In the genomic region with DNA sequence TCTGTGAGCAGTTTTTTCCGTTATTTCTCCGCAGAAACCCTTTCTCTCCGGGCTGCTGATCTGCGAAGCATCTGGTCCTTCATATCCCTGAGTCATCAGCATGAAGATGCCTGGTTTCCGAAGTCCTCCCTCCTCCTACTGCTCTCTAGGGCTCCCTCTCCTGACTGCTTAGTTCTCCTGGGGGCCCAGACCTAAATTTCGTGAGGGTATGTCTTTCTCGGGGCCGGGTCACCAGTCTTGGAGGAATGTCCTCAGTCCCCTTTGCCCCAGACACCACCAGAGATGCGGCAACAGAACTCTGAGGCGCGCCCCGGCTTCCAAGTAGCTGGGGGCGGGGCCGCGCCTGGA, we compare ENCODE assay signal across 8 cellular contexts. TPM values are rescaled to one million over a fixed set of nuclear protein-coding genes. Genes with fewer than 3 reads are reported as not detected.
DNase-seq lines count a peak whose midpoint lies in the region; ATAC-seq and TF ChIP-seq lines count a peak whose summit lies in the region.

No MANE protein-coding gene starts in this region.

- no peaks in the 10 kb centered on the region for H3K9me2 ChIP-seq in OCI-LY7 (ENCODE audit: insufficient read depth, low read length)

- BruUV-seq in OCI-LY7 (replicated peaks; lab: Mats Ljungman, UMichigan): no TSS peak

- peak overlapping the region; percentile 80 for H3K4me2 ChIP-seq in OCI-LY7 (ENCODE audit: low read length)

- H3K36me3 ChIP-seq in BJ (ENCODE audit: control insufficient read depth, insufficient read depth, low read length) (no peaks in the 10 kb centered on the region), OCI-LY7 (ENCODE audit: insufficient read depth, low read length) (peaks cover 10% of the 10 kb centered on the region; the same call in 1 of the 2 replicates)

- H3K27me3 ChIP-seq in BJ (ENCODE audit: control insufficient read depth, insufficient read depth, low read length): peaks cover 17% of the 10 kb centered on the region

- H3K4me3 ChIP-seq in BJ (ENCODE audit: low read depth, low read length) (peak overlapping the region; percentile 54), OCI-LY7 (ENCODE audit: low read depth, low read length, poor library complexity, severe bottlenecking) (peak overlapping the region; percentile 72)

- DNase-seq in BJ (ENCODE audit: low read depth): no peak
- no peak for DNase-seq in OCI-LY7 (ENCODE audit: low spot score)
- no peak for DNase-seq in effector memory CD8-positive, alpha-beta T cell
- no peak for DNase-seq in naive B cell
- no peak for DNase-seq in stimulated activated CD4-positive, alpha-beta T cell treated with anti-CD3 and anti-CD28 coated beads, Interleukin-2, amount 100 ng/mL, for 24 hours
- DNase-seq in NCI-H1436 treated with DMSO at 0.1 percent for 48 hours (lab: John Stamatoyannopoulos, UW): no peak
- DNase-seq in NCI-H2227 (lab: John Stamatoyannopoulos, UW; ENCODE audit: unreplicated experiment): no peak

- H3K79me2 ChIP-seq in OCI-LY7 (ENCODE audit: insufficient read depth, low read depth, low read length): peaks cover 16% of the 10 kb centered on the region; the same call in 1 of the 2 replicates

- ATAC-seq in GM21529 (IDR thresholded peaks at IDR 0.05; ENCODE audit: unreplicated experiment) (peak; percentile 2), naive B cell (ENCODE audit: low read depth in 2 of 2) (no peak)
- peak; percentile 2 for ATAC-seq in effector memory CD8-positive, alpha-beta T cell (replicated peaks)

- POLR2A ChIA-PET in BJ (lab: Charles Lee) (no interaction called here), OCI-LY7 (lab: Charles Lee) (interaction anchor here (0.6 to 2.5 kb wide), 4 partner anchors 13 to 313 kb away, joined by 4 to 9 read pairs (median 6); partner anchors contain the start of gene RPLP0)

- peaks cover 21% of the 10 kb centered on the region for H3K4me1 ChIP-seq in OCI-LY7 (ENCODE audit: insufficient read depth, low read length, poor library complexity, severe bottlenecking)

- H3K9me3 Mint-ChIP-seq in effector memory CD8-positive, alpha-beta T cell: no peaks in the 10 kb centered on the region
- H3K9me3 Mint-ChIP-seq in naive B cell: no peaks in the 10 kb centered on the region

- H4K20me1 ChIP-seq in OCI-LY7 (ENCODE audit: insufficient read depth, low read length): peaks cover 12% of the 10 kb centered on the region

- peak overlapping the region; percentile 94 for H3K27ac Mint-ChIP-seq in effector memory CD8-positive, alpha-beta T cell
- H3K27ac Mint-ChIP-seq in naive B cell: peak overlapping the region; percentile 59 to 95 (median 90)

- peak overlapping the region; percentile 62 for H3K27ac ChIP-seq in OCI-LY7 (ENCODE audit: low read depth, low read length, poor library complexity, severe bottlenecking)

- TF ChIP-seq CTCF in BJ (IDR thresholded peaks at IDR 0.05; ENCODE audit: insufficient read depth, low read depth, low read length) (peak; percentile 43), OCI-LY7 (conservative IDR thresholded peaks at IDR 0.05; ENCODE audit: low read length) (peak; percentile 53)

- peaks cover 13 to 21% of the 10 kb centered on the region in 2 donors for H3K4me1 Mint-ChIP-seq in effector memory CD8-positive, alpha-beta T cell (ENCODE audit: low read depth in 2 of 2)
- peaks cover 13 to 16% (median 14%) of the 10 kb centered on the region in 3 donors for H3K4me1 Mint-ChIP-seq in naive B cell

- CTCF ChIA-PET in BJ (lab: Yijun Ruan, JAX) (no interaction called here), OCI-LY7 (lab: Charles Lee; ENCODE audit: unreplicated experiment) (interaction anchor here (0.5 to 0.6 kb wide), 2 partner anchors 150 to 276 kb away, joined by 3 to 4 read pairs; no protein-coding TSS in a partner anchor)

- H3K27me3 Mint-ChIP-seq in effector memory CD8-positive, alpha-beta T cell: peaks cover 0 to 3% of the 10 kb centered on the region in 2 donors
- peaks cover 6 to 17% (median 10%) of the 10 kb centered on the region in 3 donors for H3K27me3 Mint-ChIP-seq in naive B cell

- peak overlapping the region; percentile 72; the same call in 1 of the 2 replicates for H2AFZ ChIP-seq in OCI-LY7 (ENCODE audit: low read length)

- peaks cover 40% of the 10 kb centered on the region for H3K36me3 Mint-ChIP-seq in effector memory CD8-positive, alpha-beta T cell (ENCODE audit: insufficient read depth)
- H3K36me3 Mint-ChIP-seq in naive B cell: no peaks in the 10 kb centered on the region

- H3K4me3 Mint-ChIP-seq in effector memory CD8-positive, alpha-beta T cell: peak overlapping the region; percentile 81 to 85
- peak overlapping the region; percentile 82 to 92 (median 87) for H3K4me3 Mint-ChIP-seq in naive B cell

- intact Hi-C loops in OCI-LY7 (cut with micrococcal nuclease; ENCODE audit: unreplicated experiment): no loop called here

- no peaks in the 10 kb centered on the region for H3K9me3 ChIP-seq in OCI-LY7 (ENCODE audit: low read length)

RNA-seq across cellular contexts. Expression of gene BICDL1, which starts 0.6 kb away (rescaled TPM):
- 0.02 TPM in 2 replicates for polyA plus RNA-seq in BJ (2011; rRNA removed)
- not detected in 2 replicates for polyA minus RNA-seq in BJ (2011; rRNA and poly(A)+ RNA removed)
- 6.5 and 7.1 TPM in 2 replicates for total RNA-seq in OCI-LY7 (2014; rRNA removed; shearing (Covaris generic))
- total RNA-seq in OCI-LY7 (2022): 19.9 and 22.6 TPM in 2 replicates
- under 1 TPM in 5 of 6 donors, not detected in 1; 0.12 to 0.40 (median 0.30) TPM for polyA plus RNA-seq in naive B cell (ENCODE audit: low read depth in 6 of 6)

Comparison
In these comparisons a context has a peak if more than half of its experiments do, and no peak if none do; other contexts are left out.
1. ATAC-seq: peak in GM21529 (single experiment) and effector memory CD8-positive, alpha-beta T cell (single experiment); none in naive B cell (0 of 2).